5 cellular contexts compared by ENCODE assay signal in the genomic region with DNA sequence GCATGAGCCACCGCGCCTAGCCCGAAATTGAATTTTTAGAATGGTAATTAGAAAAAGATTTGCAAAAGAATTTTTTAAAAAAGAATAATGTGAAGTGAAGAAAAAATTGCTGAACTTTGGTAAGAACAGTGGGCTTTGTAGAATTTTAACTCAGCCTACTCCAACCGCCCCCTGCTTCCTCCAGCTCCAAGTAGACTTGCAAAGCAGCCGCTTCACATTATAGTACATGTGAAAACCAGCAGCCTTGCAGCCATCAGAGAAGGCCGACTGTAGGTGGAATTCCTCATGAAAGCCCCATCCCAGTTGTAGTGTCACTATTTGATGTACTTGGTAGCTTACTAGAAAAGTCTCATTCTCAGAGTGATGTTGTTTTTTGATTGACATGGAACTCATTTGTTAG.
"Had no signal": no experiment of that assay in that cellular context is flagged by ENCODE, and none has a peak within 500 bp of the region (broad histone marks: within the 10 kb centered on the region; RNA-seq: fewer than 3 reads in every experiment).

No MANE protein-coding gene starts in this region.

- DNase-seq: H9, HCEC 1CT, IMR-90 had no signal

- H3K9me3 Mint-ChIP-seq: GM23338, H9 had no signal

- H3K4me3 Mint-ChIP-seq: GM23338, H9 had no signal

- H3K4me1 Mint-ChIP-seq: GM23338, H9 had no signal

- ATAC-seq: GM23338, K562 had no signal

- H3K27ac Mint-ChIP-seq: GM23338, H9 had no signal
